Comparison of ENCODE assay signal across 1 cellular context in genomic region chr5:29795253-29795652, GRCh38.
TF ChIP-seq lines count a peak whose summit lies in the region.

No MANE protein-coding gene starts in this region.

TF ChIP-seq in K562, 482 proteins besides CTCF, POLR2A, EP300 and RAD21 (continued from another document):
- TF ChIP-seq MGA (IDR thresholded peaks at IDR 0.05) (no peak), ZNF592 (IDR thresholded peaks at IDR 0.05) (0 out of 2 replicates have a peak, but pooled peaks have one; percentile 13), ZNF165 (CRISPR knock-in tag; IDR thresholded peaks at IDR 0.05; ENCODE audit: borderline replicate concordance) (no peak), MAFG (tag; conservative IDR thresholded peaks at IDR 0.05) (peak; percentile 88), HMG20A (CRISPR knock-in tag; conservative IDR thresholded peaks at IDR 0.05) (no peak), MAFF (IDR thresholded peaks at IDR 0.05; ENCODE audit: low read length) (peak; percentile 45; the same call in 1 of the 2 replicates), C11orf30 (IDR thresholded peaks at IDR 0.05; ENCODE audit: low read depth) (peak; percentile 70), NFE2L1 (tag; IDR thresholded peaks at IDR 0.05; ENCODE audit: borderline replicate concordance, low read depth) (peak; percentile 73), ZNF316 (IDR thresholded peaks at IDR 0.05) (peak; percentile 82)
